ENCODE assay signal across 8 cellular contexts in the genomic region with DNA sequence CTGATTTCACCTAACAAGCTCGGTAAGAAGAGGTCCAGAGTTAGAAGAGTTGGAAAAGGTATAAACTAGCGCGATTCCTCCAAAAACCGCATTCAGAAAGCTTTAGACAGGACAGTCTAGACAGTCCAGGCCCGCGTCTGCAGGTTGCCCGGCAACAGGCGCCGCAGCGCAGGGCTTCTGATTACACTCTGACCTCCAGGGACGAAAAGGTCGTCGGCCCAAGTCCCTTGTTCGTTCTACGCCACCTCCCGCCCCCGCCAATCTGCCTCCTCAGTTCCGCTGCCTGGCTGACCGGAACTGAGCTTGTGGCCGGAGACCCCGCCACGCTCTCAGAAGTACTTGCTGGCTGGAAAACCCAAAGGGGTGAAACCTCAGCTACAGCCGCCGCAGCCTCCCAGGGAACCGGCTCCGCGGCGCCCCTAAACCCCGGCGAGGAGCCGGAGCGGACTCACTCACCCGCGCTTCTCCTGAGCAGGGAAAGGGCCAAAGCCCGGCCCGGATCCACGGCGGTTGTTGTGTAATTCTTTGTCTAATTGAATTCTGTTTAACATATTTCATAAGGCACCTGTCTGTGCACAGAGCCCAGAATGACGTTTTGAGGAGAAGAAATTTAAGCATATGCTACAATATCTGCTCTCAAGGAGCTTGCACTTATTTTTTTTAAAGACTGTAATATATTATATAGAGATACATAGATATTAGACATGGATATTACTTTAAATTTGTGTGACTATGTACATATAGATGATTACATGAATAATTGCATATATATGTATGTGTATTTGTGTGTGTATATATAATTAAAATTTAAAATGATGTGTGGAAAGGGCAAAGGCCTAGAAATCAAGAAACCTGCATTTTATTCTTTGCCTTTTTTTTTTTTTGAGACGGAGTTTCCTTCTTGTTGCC. TPM values are rescaled to one million over a fixed set of nuclear protein-coding genes. Genes with fewer than 3 reads are reported as not detected.
DNase-seq lines count a peak whose midpoint lies in the region; ATAC-seq and TF ChIP-seq lines count a peak whose summit lies in the region.

A gene (minus strand): TSS at position 407 of the 909 bp plus-strand sequence. CDS start 3,826 bp downstream, outside the sequence.

- H3K9me3 Mint-ChIP-seq in Calu3 (ENCODE audit: low read depth, unreplicated experiment) = no peaks in the 10 kb centered on the region

- H3K9me3 ChIP-seq in NT2/D1 (ENCODE audit: insufficient read depth, low read length) (no peaks in the 10 kb centered on the region), mucosa of rectum (ENCODE audit: control insufficient read depth in 2 of 2, low read length in 2 of 2) (no peaks in the 10 kb centered on the region)

- H3K27me3 Mint-ChIP-seq in Calu3 (ENCODE audit: unreplicated experiment) = no peaks in the 10 kb centered on the region

- TF ChIP-seq POLR2A in erythroblast (IDR thresholded peaks at IDR 0.05; ENCODE audit: low read length) = peak; percentile 73

- H3K27ac ChIP-seq in mucosa of rectum (ENCODE audit: low read depth in 2 of 2, low read length in 2 of 2) = peak within 1 kb of the TSS in 1 of 2 donors; percentile 16

- H3K27me3 ChIP-seq in NT2/D1 (ENCODE audit: insufficient read depth, insufficient read length) = no peaks in the 10 kb centered on the region
- H3K27me3 ChIP-seq in mucosa of rectum (ENCODE audit: control insufficient read depth in 2 of 2, insufficient read depth in 2 of 2, low read length in 2 of 2) = no peaks in the 10 kb centered on the region

- H3K4me1 ChIP-seq in NT2/D1 (ENCODE audit: insufficient read depth, insufficient read length) = no peaks in the 10 kb centered on the region
- H3K4me1 ChIP-seq in mucosa of rectum (ENCODE audit: control insufficient read depth in 2 of 2, insufficient read depth in 2 of 2, low read length in 2 of 2) = peaks cover 0 to 4% of the 10 kb centered on the region in 2 donors

- no TSS peak for BruUV-seq in Calu3 (replicated peaks; lab: Mats Ljungman, UMichigan)

- DNase-seq in Calu3 = peak; percentile 90
- DNase-seq in HT-29 (ENCODE audit: low spot score) = peak; percentile 84
- DNase-seq in NT2/D1 (ENCODE audit: low read depth, low spot score) = peak; percentile 70
- DNase-seq in activated T-cell treated with anti-CD3 and anti-CD28 coated beads for 1 hour (ENCODE audit: low read depth) = peak; percentile 27
- DNase-seq in erythroblast (lab: John Stamatoyannopoulos, UW) = peak; percentile 86 to 87
- peak; percentile 16 to 42 for DNase-seq in stimulated activated CD8-positive, alpha-beta memory T cell treated with anti-CD3 and anti-CD28 coated beads, Interleukin-7, amount 100 ng/mL, for 4 hours (ENCODE audit: low read depth in 2 of 2)

- CTCF ChIA-PET in Calu3 (lab: Charles Lee) = interaction anchor here (0.7 to 1.5 kb wide), 3 partner anchors 12 to 554 kb away, joined by 3 to 4 read pairs (median 3); a partner anchor contains a TSS

- H3K36me3 Mint-ChIP-seq in Calu3 (ENCODE audit: insufficient read depth, unreplicated experiment) = peaks cover 20% of the 10 kb centered on the region

- peaks cover 10% of the 10 kb centered on the region for H3K4me1 Mint-ChIP-seq in Calu3 (ENCODE audit: low read depth, unreplicated experiment)

- peak; percentile 86 for ATAC-seq in GM21367 (IDR thresholded peaks at IDR 0.05; ENCODE audit: unreplicated experiment)

- peak within 1 kb of the TSS; percentile 63 for H3K27ac Mint-ChIP-seq in Calu3 (ENCODE audit: unreplicated experiment)

- H3K4me3 ChIP-seq in NT2/D1 (ENCODE audit: insufficient read length, low read depth) (peak within 1 kb of the TSS; percentile 60), mucosa of rectum (ENCODE audit: low read length in 2 of 2) (peak within 1 kb of the TSS; percentile 77 to 79)

- H3K36me3 ChIP-seq in NT2/D1 (ENCODE audit: insufficient read depth, insufficient read length, low read length) = no peaks in the 10 kb centered on the region
- no peaks in the 10 kb centered on the region for H3K36me3 ChIP-seq in mucosa of rectum (ENCODE audit: control insufficient read depth in 2 of 2, insufficient read depth in 2 of 2, low read length in 2 of 2)

- intact Hi-C loops in Calu3 (cut with micrococcal nuclease; ENCODE audit: unreplicated experiment) = no loop called here

- H3K4me3 Mint-ChIP-seq in Calu3 (ENCODE audit: low read depth, unreplicated experiment) = peak within 1 kb of the TSS; percentile 78

- no peak for TF ChIP-seq CTCF in Calu3 (IDR thresholded peaks at IDR 0.05; ENCODE audit: unreplicated experiment)

- H3K9ac ChIP-seq in NT2/D1 (ENCODE audit: insufficient read length, low read depth) (peak within 1 kb of the TSS; percentile 66), mucosa of rectum (ENCODE audit: low read depth in 1 of 2, low read length in 2 of 2) (peak within 1 kb of the TSS; percentile 56 to 63)

RNA-seq across cellular contexts. Expression of the gene that starts here (rescaled TPM):
- 11.8 and 12.1 TPM in 2 replicates for total RNA-seq in Calu3 (2022)
- 2.8 and 4.0 TPM in 2 replicates for total RNA-seq in HT-29 (2014; rRNA removed; shearing (Covaris generic))

Comparison
In these comparisons a context has a peak if more than half of its experiments do, and no peak if none do; other contexts are left out.
1. DNase-seq: peak in every context shown above with its lines; median percentile 90 in Calu3; 86 in erythroblast; 84 in HT-29; 70 in NT2/D1; 29 in stimulated activated CD8-positive, alpha-beta memory T cell treated with anti-CD3 and anti-CD28 coated beads, Interleukin-7, amount 100 ng/mL, for 4 hours; 27 in activated T-cell treated with anti-CD3 and anti-CD28 coated beads for 1 hour.